ENCODE assay signal across 10 cellular contexts in genomic region chr5:39194466-39195136, GRCh38. TPM values are rescaled to one million over a fixed set of nuclear protein-coding genes. Genes with fewer than 3 reads are reported as not detected.
A peak's percentile ranks its signal among the peaks of the same experiment; 100 is the strongest.
DNase-seq lines count a peak whose midpoint lies in the region; ATAC-seq and TF ChIP-seq lines count a peak whose summit lies in the region.
"Had no signal": no experiment of that assay in that cellular context is flagged by ENCODE, and none has a peak within 500 bp of the region (broad histone marks: within the 10 kb centered on the region; RNA-seq: fewer than 3 reads in every experiment).

No MANE protein-coding gene starts in this region.

- H3K27me3 Mint-ChIP-seq in activated CD4-positive, alpha-beta T cell treated with anti-CD3 and anti-CD28 coated beads, Interleukin-2, amount 10 ng/mL, durations not matched to agents 7 days and 5 days: no peaks in the 10 kb centered on the region

- no peaks in the 10 kb centered on the region for H3K9me3 ChIP-seq in RWPE2 (ENCODE audit: severe bottlenecking)

- H3K27ac Mint-ChIP-seq in activated CD4-positive, alpha-beta T cell treated with anti-CD3 and anti-CD28 coated beads, Interleukin-2, amount 10 ng/mL, durations not matched to agents 7 days and 5 days: peak overlapping the region; percentile 84
- peak overlapping the region; percentile 67 for H3K27ac Mint-ChIP-seq in stimulated activated effector memory CD8-positive, alpha-beta T cell treated with anti-CD3 and anti-CD28 coated beads, Interleukin-12 subunit alpha, Interleukin-12 subunit beta, amount 100 ng/mL, for 72 hours
- H3K27ac Mint-ChIP-seq: endodermal cell had no signal

- peaks cover 51% of the 10 kb centered on the region for H3K4me1 ChIP-seq in RWPE2 (ENCODE audit: insufficient read depth, poor library complexity, severe bottlenecking)

- POLR2A ChIA-PET in activated CD4-positive, alpha-beta T cell treated with anti-CD3 and anti-CD28 coated beads, Interleukin-2, amount 10 ng/mL, durations not matched to agents 7 days and 5 days (lab: Charles Lee): interaction anchor here (1.4 kb wide), 1 partner anchor 17 kb away, joined by 4 read pairs; no protein-coding TSS in a partner anchor

- no peaks in the 10 kb centered on the region for H3K36me3 ChIP-seq in RWPE2 (ENCODE audit: low read depth)

- H3K27me3 ChIP-seq in RWPE2 (ENCODE audit: insufficient read depth, poor library complexity, severe bottlenecking): no peaks in the 10 kb centered on the region

- H3K27ac ChIP-seq in RWPE2 (ENCODE audit: poor library complexity, severe bottlenecking) (peak overlapping the region; percentile 65), epithelial cell of prostate (peak overlapping the region; percentile 93)
- H3K27ac ChIP-seq: C4-2B had no signal

- CTCF ChIA-PET in activated CD4-positive, alpha-beta T cell treated with anti-CD3 and anti-CD28 coated beads, Interleukin-2, amount 10 ng/mL, durations not matched to agents 7 days and 5 days (lab: Charles Lee): interaction anchor here (1.0 to 3.7 kb wide), 9 partner anchors 11 to 89 kb away, joined by 3 to 24 read pairs (median 6); no protein-coding TSS in a partner anchor

- DNase-seq in activated CD4-positive, alpha-beta T cell treated with anti-CD3 and anti-CD28 coated beads, Interleukin-2, amount 10 ng/mL, durations not matched to agents 7 days and 5 days: no peak
- no peak for DNase-seq in activated CD4-positive, alpha-beta T cell treated with anti-CD3 and anti-CD28 coated beads for 4 hours
- peak; percentile 89 for DNase-seq in RWPE2 (ENCODE audit: low spot score)
- peak; percentile 96 for DNase-seq in epithelial cell of prostate (ENCODE audit: low read depth, low spot score)
- DNase-seq in stimulated activated effector memory CD8-positive, alpha-beta T cell treated with anti-CD3 and anti-CD28 coated beads, Interleukin-12 subunit alpha, Interleukin-12 subunit beta, amount 100 ng/mL, for 72 hours (ENCODE audit: low spot score in 2 of 2): peak in 1 of 2 donors; percentile 58
- no peak for DNase-seq in cardiac septum (ENCODE audit: low spot score)
- DNase-seq: endodermal cell had no signal

- peak overlapping the region; percentile 81 for H3K4me3 Mint-ChIP-seq in activated CD4-positive, alpha-beta T cell treated with anti-CD3 and anti-CD28 coated beads, Interleukin-2, amount 10 ng/mL, durations not matched to agents 7 days and 5 days
- peak overlapping the region; percentile 55 for H3K4me3 Mint-ChIP-seq in stimulated activated effector memory CD8-positive, alpha-beta T cell treated with anti-CD3 and anti-CD28 coated beads, Interleukin-12 subunit alpha, Interleukin-12 subunit beta, amount 100 ng/mL, for 72 hours
- H3K4me3 Mint-ChIP-seq: endodermal cell had no signal

- H3K4me3 ChIP-seq in RWPE2 (ENCODE audit: severe bottlenecking): no peak overlapping the region

- no peak for TF ChIP-seq CTCF in RWPE2 (IDR thresholded peaks at IDR 0.05; ENCODE audit: poor library complexity, severe bottlenecking)

- intact Hi-C loops in cardiac septum (cut with DNase I): no loop called here

- no peaks in the 10 kb centered on the region for H3K9me3 Mint-ChIP-seq in activated CD4-positive, alpha-beta T cell treated with anti-CD3 and anti-CD28 coated beads, Interleukin-2, amount 10 ng/mL, durations not matched to agents 7 days and 5 days
- H3K9me3 Mint-ChIP-seq in stimulated activated effector memory CD8-positive, alpha-beta T cell treated with anti-CD3 and anti-CD28 coated beads, Interleukin-12 subunit alpha, Interleukin-12 subunit beta, amount 100 ng/mL, for 72 hours: no peaks in the 10 kb centered on the region
- H3K9me3 Mint-ChIP-seq: endodermal cell had no signal

- peaks cover 73% of the 10 kb centered on the region for H3K4me1 Mint-ChIP-seq in activated CD4-positive, alpha-beta T cell treated with anti-CD3 and anti-CD28 coated beads, Interleukin-2, amount 10 ng/mL, durations not matched to agents 7 days and 5 days
- H3K4me1 Mint-ChIP-seq in stimulated activated effector memory CD8-positive, alpha-beta T cell treated with anti-CD3 and anti-CD28 coated beads, Interleukin-12 subunit alpha, Interleukin-12 subunit beta, amount 100 ng/mL, for 72 hours: peaks cover 69% of the 10 kb centered on the region
- H3K4me1 Mint-ChIP-seq: endodermal cell had no signal

- peaks cover 68% of the 10 kb centered on the region for H3K36me3 Mint-ChIP-seq in activated CD4-positive, alpha-beta T cell treated with anti-CD3 and anti-CD28 coated beads, Interleukin-2, amount 10 ng/mL, durations not matched to agents 7 days and 5 days (ENCODE audit: low read depth)
- H3K36me3 Mint-ChIP-seq in stimulated activated effector memory CD8-positive, alpha-beta T cell treated with anti-CD3 and anti-CD28 coated beads, Interleukin-12 subunit alpha, Interleukin-12 subunit beta, amount 100 ng/mL, for 72 hours: no peaks in the 10 kb centered on the region

- ATAC-seq in RWPE2 (ENCODE audit: low read depth) (peak; percentile 95), GM19351 (IDR thresholded peaks at IDR 0.05; ENCODE audit: unreplicated experiment) (no peak), GM21825 (IDR thresholded peaks at IDR 0.05; ENCODE audit: unreplicated experiment) (no peak)
- peak; percentile 46 for ATAC-seq in stimulated activated effector memory CD8-positive, alpha-beta T cell treated with anti-CD3 and anti-CD28 coated beads, Interleukin-12 subunit alpha, Interleukin-12 subunit beta, amount 100 ng/mL, for 72 hours

RNA-seq across cellular contexts. Expression of gene FYB1, which starts 24.8 kb away (rescaled TPM):
- total RNA-seq in activated CD4-positive, alpha-beta T cell treated with anti-CD3 and anti-CD28 coated beads, Interleukin-2, amount 10 ng/mL, durations not matched to agents 7 days and 5 days: 100 to 1,000 TPM; 396 to 480 TPM
- total RNA-seq in cardiac septum: 4.5 TPM
- total RNA-seq: endodermal cell had no signal

Comparison
In these comparisons a context has a peak if more than half of its experiments do, and no peak if none do; other contexts are left out.
1. DNase-seq: peak in RWPE2 (single experiment) and epithelial cell of prostate (single experiment); none in activated CD4-positive, alpha-beta T cell treated with anti-CD3 and anti-CD28 coated beads, Interleukin-2, amount 10 ng/mL, durations not matched to agents 7 days and 5 days (single experiment), activated CD4-positive, alpha-beta T cell treated with anti-CD3 and anti-CD28 coated beads for 4 hours (0 of 2) and cardiac septum (single experiment).
2. ATAC-seq: peak in RWPE2 (single experiment) and stimulated activated effector memory CD8-positive, alpha-beta T cell treated with anti-CD3 and anti-CD28 coated beads, Interleukin-12 subunit alpha, Interleukin-12 subunit beta, amount 100 ng/mL, for 72 hours (single experiment); none in GM19351 (single experiment) and GM21825 (single experiment).
3. RNA of gene FYB1, which starts 24.8 kb away (total RNA-seq): 396 to 480 TPM in activated CD4-positive, alpha-beta T cell treated with anti-CD3 and anti-CD28 coated beads, Interleukin-2, amount 10 ng/mL, durations not matched to agents 7 days and 5 days; 4.5 TPM in cardiac septum (single experiment); every median in the first group is over 10 times any median in the second.